In genomic region chr7:87851242-87851641, GRCh38 we compare ENCODE assay signal across 15 cellular contexts.
"Had no signal": no experiment of that assay in that cellular context is flagged by ENCODE, and none has a peak within 500 bp of the region (broad histone marks: within the 10 kb centered on the region; RNA-seq: fewer than 3 reads in every experiment).

No MANE protein-coding gene starts in this region.

- DNase-seq: activated CD8-positive, alpha-beta T cell treated with anti-CD3 and anti-CD28 coated beads, Interleukin-2, amount 10 ng/mL, durations not matched to agents 7 days and 5 days; activated naive CD4-positive, alpha-beta T cell treated with anti-CD3 and anti-CD28 coated beads for 36 hours; cerebellar nuclear complex; esophagus squamous epithelium; mammary epithelial cell; mucosa of descending colon; sigmoid colon; stimulated activated CD4-positive, alpha-beta T cell treated with anti-CD3 and anti-CD28 coated beads, Interleukin-12 subunit alpha, Interleukin-12 subunit beta, amount 100 ng/mL, for 4 hours; stimulated activated naive CD4-positive, alpha-beta T cell treated with Interleukin-2 at 50 U/mL for 16 hours; T-helper 9 cell; upper lobe of left lung had no signal

- H3K4me3 ChIP-seq: esophagus squamous epithelium, mucosa of descending colon, sigmoid colon, suprapubic skin, upper lobe of left lung had no signal

- H3K4me1 Mint-ChIP-seq: nephron had no signal

- H3K27me3 ChIP-seq: esophagus squamous epithelium, foreskin keratinocyte, sigmoid colon, suprapubic skin, upper lobe of left lung had no signal

- H3K27ac Mint-ChIP-seq: activated CD8-positive, alpha-beta T cell treated with anti-CD3 and anti-CD28 coated beads, Interleukin-2, amount 10 ng/mL, durations not matched to agents 7 days and 5 days; activated naive CD4-positive, alpha-beta T cell treated with anti-CD3 and anti-CD28 coated beads for 36 hours; nephron had no signal

- H3K4me1 ChIP-seq: foreskin keratinocyte, sigmoid colon, suprapubic skin, upper lobe of left lung had no signal

- ATAC-seq: activated CD8-positive, alpha-beta T cell treated with anti-CD3 and anti-CD28 coated beads, Interleukin-2, amount 10 ng/mL, durations not matched to agents 7 days and 5 days; foreskin keratinocyte; left lobe of liver; mucosa of descending colon had no signal

- H3K27ac ChIP-seq: esophagus squamous epithelium, foreskin keratinocyte, sigmoid colon, suprapubic skin, upper lobe of left lung had no signal

- H3K9me3 ChIP-seq: esophagus squamous epithelium, mucosa of descending colon, sigmoid colon, suprapubic skin, upper lobe of left lung had no signal

- H3K9me3 Mint-ChIP-seq: activated naive CD4-positive, alpha-beta T cell treated with anti-CD3 and anti-CD28 coated beads for 36 hours; nephron had no signal

- H3K4me3 Mint-ChIP-seq: activated CD8-positive, alpha-beta T cell treated with anti-CD3 and anti-CD28 coated beads, Interleukin-2, amount 10 ng/mL, durations not matched to agents 7 days and 5 days; activated naive CD4-positive, alpha-beta T cell treated with anti-CD3 and anti-CD28 coated beads for 36 hours; nephron had no signal
